1 cellular context compared by ENCODE assay signal in genomic region chr7:44845476-44845875, GRCh38.
TF ChIP-seq lines count a peak whose summit lies in the region.

No MANE protein-coding gene starts in this region.

TF ChIP-seq in IMR-90, 13 proteins besides CTCF, POLR2A, EP300 and RAD21:
- TF ChIP-seq SMC3 (IDR thresholded peaks at IDR 0.05; ENCODE audit: low read depth, low read length): no peak
- no peak for TF ChIP-seq MAZ (IDR thresholded peaks at IDR 0.05; ENCODE audit: borderline replicate concordance, low read depth, low read length)
- TF ChIP-seq, protein P1, sequence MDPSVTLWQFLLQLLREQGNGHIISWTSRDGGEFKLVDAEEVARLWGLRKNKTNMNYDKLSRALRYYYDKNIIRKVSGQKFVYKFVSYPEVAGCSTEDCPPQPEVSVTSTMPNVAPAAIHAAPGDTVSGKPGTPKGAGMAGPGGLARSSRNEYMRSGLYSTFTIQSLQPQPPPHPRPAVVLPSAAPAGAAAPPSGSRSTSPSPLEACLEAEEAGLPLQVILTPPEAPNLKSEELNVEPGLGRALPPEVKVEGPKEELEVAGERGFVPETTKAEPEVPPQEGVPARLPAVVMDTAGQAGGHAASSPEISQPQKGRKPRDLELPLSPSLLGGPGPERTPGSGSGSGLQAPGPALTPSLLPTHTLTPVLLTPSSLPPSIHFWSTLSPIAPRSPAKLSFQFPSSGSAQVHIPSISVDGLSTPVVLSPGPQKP (IDR thresholded peaks at IDR 0.05; ENCODE audit: borderline replicate concordance, low read depth, low read length): no peak
- TF ChIP-seq BHLHE40 (IDR thresholded peaks at IDR 0.05; ENCODE audit: low read depth, low read length): no peak
- no peak for TF ChIP-seq RCOR1 (IDR thresholded peaks at IDR 0.05; ENCODE audit: insufficient replicate concordance, low read length)
- no peak for TF ChIP-seq NFE2L2 (IDR thresholded peaks at IDR 0.05; ENCODE audit: low read depth, low read length)
- TF ChIP-seq RFX5 (IDR thresholded peaks at IDR 0.05; ENCODE audit: low read depth, low read length): no peak
- TF ChIP-seq FOS (IDR thresholded peaks at IDR 0.05; ENCODE audit: low read depth, low read length): no peak
- TF ChIP-seq USF2 (IDR thresholded peaks at IDR 0.05; ENCODE audit: low read depth, low read length): no peak
